Comparison of ENCODE assay signal across 9 cellular contexts in the genomic region with DNA sequence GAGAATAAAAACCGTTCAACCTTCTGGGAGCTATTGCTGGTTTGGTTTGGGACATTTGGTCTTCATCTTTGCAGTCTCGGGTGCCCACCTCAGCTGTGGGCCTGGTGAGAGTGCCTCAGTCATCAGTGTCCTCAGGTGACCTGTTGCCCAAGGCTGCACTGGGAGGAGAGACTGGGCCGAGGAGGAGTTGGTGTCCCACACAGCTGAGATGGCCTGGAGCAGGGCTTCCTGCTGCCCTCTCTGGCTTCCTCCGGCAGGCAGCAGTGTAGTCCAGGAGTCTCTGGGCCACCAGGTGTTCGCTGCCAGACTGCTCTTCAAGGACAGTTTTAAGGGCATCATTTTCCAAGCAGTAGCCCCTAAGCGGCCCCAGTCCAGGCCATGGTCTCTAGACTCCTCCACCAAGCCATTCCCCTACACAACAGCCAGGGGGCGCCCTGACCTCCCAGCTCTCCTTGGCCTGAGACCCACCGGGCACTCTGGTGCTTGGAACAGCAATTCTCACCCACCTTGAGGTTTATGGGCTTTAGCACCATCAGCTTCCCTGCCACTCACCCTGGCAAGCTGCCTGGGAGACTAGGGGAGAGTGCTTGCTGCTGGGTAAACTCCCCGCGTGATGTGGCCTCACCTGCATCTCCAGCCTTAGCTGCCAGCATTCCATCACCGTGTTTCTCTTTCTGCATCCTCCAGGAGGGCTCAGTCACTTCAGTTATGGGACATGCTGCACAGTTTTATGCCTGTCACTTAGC. TPM values are rescaled to one million over a fixed set of nuclear protein-coding genes. Genes with fewer than 3 reads are reported as not detected.
DNase-seq lines count a peak whose midpoint lies in the region; ATAC-seq and TF ChIP-seq lines count a peak whose summit lies in the region.
"Had no signal": no experiment of that assay in that cellular context is flagged by ENCODE, and none has a peak within 500 bp of the region (broad histone marks: within the 10 kb centered on the region; RNA-seq: fewer than 3 reads in every experiment).

No MANE protein-coding gene starts in this region.

- H2AK5ac ChIP-seq in mesendoderm (ENCODE audit: low read length) = no peak overlapping the region

- in situ Hi-C loops in KBM-7 (cut with MboI; ENCODE audit: low pct_unique_long_range_greater_than_20kb, low sequenced_read_pairs) = no loop called here
- in situ Hi-C loops in transverse colon (cut with MboI; ENCODE audit: low pct_ligation_motif_present in 1 of 4, low pct_unique_long_range_greater_than_20kb in 1 of 4, low sequenced_read_pairs in 3 of 4) = no loop called here

- no peak overlapping the region for H3K9ac ChIP-seq in mesendoderm (ENCODE audit: low read length)

- ATAC-seq in HG02885 (IDR thresholded peaks at IDR 0.05; ENCODE audit: poor library complexity, unreplicated experiment) (no peak), HG02840 (IDR thresholded peaks at IDR 0.05; ENCODE audit: low FRiP score, unreplicated experiment) (no peak)

- H4K8ac ChIP-seq in mesendoderm (ENCODE audit: low read depth, low read length) = no peak overlapping the region

- H3K4me3 ChIP-seq in mesendoderm (ENCODE audit: low read length) (no peak overlapping the region), transverse colon (no peak overlapping the region)

- peaks cover 8% of the 10 kb centered on the region for H3K79me1 ChIP-seq in mesendoderm (ENCODE audit: low read length)

- H3K4ac ChIP-seq in mesendoderm (ENCODE audit: low read depth, low read length) = no peak overlapping the region

- H3K79me2 ChIP-seq in mesendoderm (ENCODE audit: control insufficient read depth, insufficient read depth, low read length) = peaks cover 8% of the 10 kb centered on the region

- H3K4me2 ChIP-seq in mesendoderm (ENCODE audit: low read length) = no peak overlapping the region

- no peak overlapping the region for H3K27ac ChIP-seq in mesendoderm (ENCODE audit: low read depth, low read length)
- no peak overlapping the region for H3K27ac ChIP-seq in transverse colon

- H2BK15ac ChIP-seq in mesendoderm (replicated peaks; ENCODE audit: low read depth) = no peak overlapping the region

- H4K5ac ChIP-seq in mesendoderm (ENCODE audit: low read length) = no peak overlapping the region

- no CpG with 5 or more reads among the region's 11 CpGs for WGBS in mesendoderm (ENCODE audit: extremely low coverage, insufficient coverage, low lambda C conversion rate)
- 61 to 100% methylated on average over 1 to 10 of the region's 11 CpGs for WGBS in transverse colon (ENCODE audit: low coverage in 1 of 2), 2 donors

- no peaks in the 10 kb centered on the region for H3K9me3 ChIP-seq in transverse colon

- TF ChIP-seq EP300 in transverse colon (IDR thresholded peaks at IDR 0.05; ENCODE audit: low read depth) = no peak

- TF ChIP-seq POLR2A in transverse colon (IDR thresholded peaks at IDR 0.05) = no peak

- H3K23ac ChIP-seq in mesendoderm (ENCODE audit: low read length) = no peak overlapping the region

- H3K27me3 ChIP-seq in mesendoderm (ENCODE audit: insufficient read depth, low read length, poor library complexity) (no peaks in the 10 kb centered on the region), transverse colon (no peaks in the 10 kb centered on the region)

- H2BK120ac ChIP-seq in mesendoderm (ENCODE audit: low read depth, low read length) = no peak overlapping the region

- TF ChIP-seq CTCF in transverse colon (IDR thresholded peaks at IDR 0.05) = peak; percentile 68 to 85 (median 83)

- H2BK5ac ChIP-seq in mesendoderm (ENCODE audit: low read length) = no peak overlapping the region

- DNase-seq in DMS114 treated with DMSO at 0.1 percent for 48 hours (lab: John Stamatoyannopoulos, UW; ENCODE audit: unreplicated experiment) (peak; percentile 9), KBM-7 (peak; percentile 56), dermis blood vessel endothelial cell (peak; percentile 67), mesendoderm (peak; percentile 67), transverse colon (peak; percentile 39)
- DNase-seq in activated CD4-positive, CD25-positive, alpha-beta regulatory T cell treated with anti-CD3 and anti-CD28 coated beads, Interleukin-2, amount 50 U/mL, for 72 hours = peak; percentile 63

- peaks cover 7% of the 10 kb centered on the region for H3K36me3 ChIP-seq in mesendoderm (ENCODE audit: control insufficient read depth, insufficient read depth, low read length)
- peaks cover 0 to 4% (median 2%) of the 10 kb centered on the region in 4 donors for H3K36me3 ChIP-seq in transverse colon

- H3K4me1 ChIP-seq in mesendoderm (ENCODE audit: control insufficient read depth, low read depth, low read length) = no peaks in the 10 kb centered on the region
- H3K4me1 ChIP-seq in transverse colon = no peaks in the 10 kb centered on the region

- intact Hi-C loops in transverse colon (cut with DNase I; ENCODE audit: low total_unique reads) = no loop called here

- H3K18ac ChIP-seq in mesendoderm (ENCODE audit: low read length) = no peak overlapping the region

- H3K56ac ChIP-seq in mesendoderm (ENCODE audit: low read length) = no peak overlapping the region

RNA-seq across cellular contexts. Expression of a gene that starts 9.1 kb away (rescaled TPM):
- total RNA-seq in dermis blood vessel endothelial cell (not detected in 2 replicates), transverse colon (1 to 10 TPM; 5.2 to 9.2 (median 6.9) TPM)
- polyA plus RNA-seq in mesendoderm (2013, experiment 1 of 2) = 2.5 TPM
- polyA plus RNA-seq in mesendoderm (2013, experiment 2 of 2) = 2.2 TPM

RNA-seq across cellular contexts. Expression of a gene that starts 10.7 kb away (rescaled TPM):
- total RNA-seq in dermis blood vessel endothelial cell (23.3 and 34.0 TPM in 2 replicates), transverse colon (10 to 100 TPM; 14.6 to 41.0 (median 22.3) TPM)
- 24.3 TPM for polyA plus RNA-seq in mesendoderm (2013, experiment 1 of 2)
- 26.3 TPM for polyA plus RNA-seq in mesendoderm (2013, experiment 2 of 2)

RNA-seq across cellular contexts. Expression of a gene that starts 34.1 kb away (rescaled TPM):
- 6.6 and 10.3 TPM in 2 replicates for total RNA-seq in dermis blood vessel endothelial cell
- 3.7 TPM for polyA plus RNA-seq in mesendoderm (2013, experiment 1 of 2)
- polyA plus RNA-seq in mesendoderm (2013, experiment 2 of 2) = 4.2 TPM
- total RNA-seq in transverse colon = 10 to 100 TPM; 13.5 to 35.5 (median 24.4) TPM

RNA-seq across cellular contexts. Expression of a gene that starts 41.9 kb away (rescaled TPM):
- total RNA-seq in dermis blood vessel endothelial cell (0.09 TPM in 1 of 2 replicates, not detected in the other), transverse colon (1 to 10 TPM in 2 of 4 donors, not detected in 2; 1.2 to 1.9 TPM)
- polyA plus RNA-seq in mesendoderm (2013, experiment 1 of 2) = 0.04 TPM
- not detected for polyA plus RNA-seq in mesendoderm (2013, experiment 2 of 2)
- total RNA-seq: NCI-H460 had no signal

RNA-seq across cellular contexts. Expression of a gene that starts 50.4 kb away (rescaled TPM):
- total RNA-seq in dermis blood vessel endothelial cell = not detected in 2 replicates
- 0.17 TPM for polyA plus RNA-seq in mesendoderm (2013, experiment 1 of 2)
- polyA plus RNA-seq in mesendoderm (2013, experiment 2 of 2) = 0.11 TPM
- total RNA-seq in transverse colon = not detected
- total RNA-seq: NCI-H460 had no signal

Comparison
In these comparisons a context has a peak if more than half of its experiments do, and no peak if none do; other contexts are left out.
1. DNase-seq: peak in every context shown above with its lines; median percentile 67 in dermis blood vessel endothelial cell; 67 in mesendoderm; 63 in activated CD4-positive, CD25-positive, alpha-beta regulatory T cell treated with anti-CD3 and anti-CD28 coated beads, Interleukin-2, amount 50 U/mL, for 72 hours; 56 in KBM-7; 39 in transverse colon; 9 in DMS114 treated with DMSO at 0.1 percent for 48 hours.